In genomic region chr1:233735847-233736246, GRCh38 we compare ENCODE assay signal across 23 cellular contexts.
"Had no signal": no experiment of that assay in that cellular context is flagged by ENCODE, and none has a peak within 500 bp of the region (broad histone marks: within the 10 kb centered on the region; RNA-seq: fewer than 3 reads in every experiment).

No MANE protein-coding gene starts in this region.

- H3K36me3 Mint-ChIP-seq: activated CD8-positive, alpha-beta memory T cell treated with anti-CD3 and anti-CD28 coated beads, Interleukin-2, amount 10 ng/mL, durations not matched to agents 7 days and 5 days; activated naive CD8-positive, alpha-beta T cell; brain had no signal

- DNase-seq: activated B cell treated with CpG ODN at 0.5 μM for 24 hours; activated CD4-positive, alpha-beta T cell treated with anti-CD3 and anti-CD28 coated beads for 1 hour; activated CD4-positive, alpha-beta T cell treated with anti-CD3 and anti-CD28 coated beads, Interleukin-2, amount 10 ng/mL, durations not matched to agents 24 days and 14 days; activated CD4-positive, alpha-beta T cell treated with anti-CD3 and anti-CD28 coated beads, Interleukin-2, amount 50 U/mL, for 48 hours; activated CD8-positive, alpha-beta memory T cell treated with anti-CD3 and anti-CD28 coated beads, Interleukin-2, amount 10 ng/mL, durations not matched to agents 7 days and 5 days; activated effector memory CD4-positive, alpha-beta T cell treated with anti-CD3 and anti-CD28 coated beads, Interleukin-2, amount 50 U/mL, for 16 hours; activated naive CD4-positive, alpha-beta T cell treated with Interleukin-2 at 50 U/mL for 16 hours; activated T-cell treated with anti-CD3 and anti-CD28 coated beads, Interleukin-2, amount 50 U/mL, for 24 hours; amygdala; NCI-H1105 treated with DMSO at 0.1 percent for 48 hours; NCI-H1436 treated with DMSO at 0.1 percent for 48 hours; NCI-H187; NCI-H2081; NCI-H510A treated with DMSO at 0.1 percent for 48 hours; NCI-H69; NK-92 treated with Interleukin-12 subunit alpha and Interleukin-12 subunit beta, amount 100 ng/mL, for 24 hours; OCI-M1; SHP77; SW 1271 had no signal

- H3K27ac Mint-ChIP-seq: activated B cell treated with CpG ODN at 0.5 μM for 24 hours; activated CD4-positive, alpha-beta T cell treated with anti-CD3 and anti-CD28 coated beads, Interleukin-2, amount 10 ng/mL, durations not matched to agents 24 days and 14 days; activated CD8-positive, alpha-beta memory T cell treated with anti-CD3 and anti-CD28 coated beads, Interleukin-2, amount 10 ng/mL, durations not matched to agents 7 days and 5 days; activated naive CD8-positive, alpha-beta T cell; activated T-cell treated with anti-CD3 and anti-CD28 coated beads, Interleukin-2, amount 50 U/mL, for 24 hours; brain; T-helper 1 cell treated with Interleukin-12 subunit alpha and Interleukin-12 subunit beta and Interleukin-4 antibody, amounts not matched to agents 30 μg/mL and 1 μg/mL, for 36 hours had no signal

- H3K9me3 Mint-ChIP-seq: activated B cell treated with CpG ODN at 0.5 μM for 24 hours; activated CD4-positive, alpha-beta T cell treated with anti-CD3 and anti-CD28 coated beads, Interleukin-2, amount 10 ng/mL, durations not matched to agents 24 days and 14 days; activated T-cell treated with anti-CD3 and anti-CD28 coated beads, Interleukin-2, amount 50 U/mL, for 24 hours; central memory CD8-positive, alpha-beta T cell; T-helper 1 cell treated with Interleukin-12 subunit alpha and Interleukin-12 subunit beta and Interleukin-4 antibody, amounts not matched to agents 30 μg/mL and 1 μg/mL, for 36 hours had no signal

- H3K4me1 Mint-ChIP-seq: activated B cell treated with CpG ODN at 0.5 μM for 24 hours; activated CD4-positive, alpha-beta T cell treated with anti-CD3 and anti-CD28 coated beads, Interleukin-2, amount 10 ng/mL, durations not matched to agents 24 days and 14 days; activated CD8-positive, alpha-beta memory T cell treated with anti-CD3 and anti-CD28 coated beads, Interleukin-2, amount 10 ng/mL, durations not matched to agents 7 days and 5 days; central memory CD8-positive, alpha-beta T cell had no signal

- ATAC-seq: activated CD8-positive, alpha-beta memory T cell treated with anti-CD3 and anti-CD28 coated beads, Interleukin-2, amount 10 ng/mL, durations not matched to agents 7 days and 5 days had no signal

- H3K4me3 Mint-ChIP-seq: activated B cell treated with CpG ODN at 0.5 μM for 24 hours; activated CD4-positive, alpha-beta T cell treated with anti-CD3 and anti-CD28 coated beads, Interleukin-2, amount 10 ng/mL, durations not matched to agents 24 days and 14 days; activated CD8-positive, alpha-beta memory T cell treated with anti-CD3 and anti-CD28 coated beads, Interleukin-2, amount 10 ng/mL, durations not matched to agents 7 days and 5 days; activated naive CD8-positive, alpha-beta T cell; activated T-cell treated with anti-CD3 and anti-CD28 coated beads, Interleukin-2, amount 50 U/mL, for 24 hours; brain; central memory CD8-positive, alpha-beta T cell; T-helper 1 cell treated with Interleukin-12 subunit alpha and Interleukin-12 subunit beta and Interleukin-4 antibody, amounts not matched to agents 30 μg/mL and 1 μg/mL, for 36 hours had no signal

- H3K27me3 Mint-ChIP-seq: activated B cell treated with CpG ODN at 0.5 μM for 24 hours; activated CD4-positive, alpha-beta T cell treated with anti-CD3 and anti-CD28 coated beads, Interleukin-2, amount 10 ng/mL, durations not matched to agents 24 days and 14 days; activated naive CD8-positive, alpha-beta T cell; brain; central memory CD8-positive, alpha-beta T cell had no signal
